In the genomic region with DNA sequence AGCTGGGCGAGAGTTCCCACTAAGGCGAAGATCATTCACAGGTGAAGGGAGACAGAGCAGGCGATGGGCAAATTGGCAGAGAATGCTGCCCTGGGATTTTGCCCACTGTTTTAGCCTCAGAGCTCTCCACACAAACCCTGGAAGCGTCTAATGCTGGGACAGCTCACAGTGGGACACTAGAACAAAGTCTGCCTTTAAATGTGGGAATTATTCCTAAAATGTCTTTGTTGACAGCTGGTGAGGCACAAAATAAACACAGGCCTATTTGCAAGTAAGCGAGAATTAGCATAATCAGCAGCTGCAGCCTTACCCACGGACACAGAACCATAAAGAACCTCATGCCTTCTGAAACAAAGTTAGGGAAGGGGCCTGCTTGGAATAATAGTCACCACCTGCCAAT, we compare ENCODE assay signal across 19 cellular contexts.
DNase-seq lines count a peak whose midpoint lies in the region; ATAC-seq lines count a peak whose summit lies in the region.
"Had no signal": no experiment of that assay in that cellular context is flagged by ENCODE, and none has a peak within 500 bp of the region (broad histone marks: within the 10 kb centered on the region; RNA-seq: fewer than 3 reads in every experiment).

No MANE protein-coding gene starts in this region.

- DNase-seq in Right ventricle myocardium superior (no peak), Right ventricle myocardium inferior (ENCODE audit: missing footprints) (no peak), cerebellar cortex (ENCODE audit: low spot score) (peak; percentile 23), medulla oblongata (ENCODE audit: extremely low spot score) (peak; percentile 55), substantia nigra (lab: John Stamatoyannopoulos, UW) (peak in 21 of 49 donors; percentile 1 to 47 (median 8)), DMS79 treated with DMSO at 0.1 percent for 48 hours (lab: John Stamatoyannopoulos, UW) (no peak)
- DNase-seq in stimulated activated naive B cell treated with anti-CD40 and anti-IgM and Interleukin-4, amounts not matched to agents 10 μg/mL and 1 μg/mL and 100 μg/mL, for 72 hours = no peak
- DNase-seq in activated CD4-positive, alpha-beta T cell treated with anti-CD3 and anti-CD28 coated beads, Interleukin-2, amount 10 ng/mL, durations not matched to agents 24 days and 14 days = no peak
- DNase-seq: Calu3; effector CD4-positive, alpha-beta T cell; esophagus squamous epithelium; NCI-H1105 treated with DMSO at 0.1 percent for 48 hours; NCI-H2171; NCI-H69; PC-3; T-cell had no signal

- peaks cover 0 to 5% of the 10 kb centered on the region in 2 donors for H3K27me3 Mint-ChIP-seq in stimulated activated naive B cell treated with anti-CD40 and anti-IgM and Interleukin-4, amounts not matched to agents 10 μg/mL and 1 μg/mL and 100 μg/mL, for 72 hours
- no peaks in the 10 kb centered on the region for H3K27me3 Mint-ChIP-seq in activated CD4-positive, alpha-beta T cell treated with anti-CD3 and anti-CD28 coated beads, Interleukin-2, amount 10 ng/mL, durations not matched to agents 24 days and 14 days
- H3K27me3 Mint-ChIP-seq: T-cell had no signal

- peak; percentile 37 for ATAC-seq in Right ventricle myocardium superior (ENCODE audit: poor library complexity)
- ATAC-seq in Right ventricle myocardium inferior = no peak
- no peak for ATAC-seq in stimulated activated naive B cell treated with anti-CD40 and anti-IgM and Interleukin-4, amounts not matched to agents 10 μg/mL and 1 μg/mL and 100 μg/mL, for 72 hours (replicated peaks)
- ATAC-seq: activated naive CD4-positive, alpha-beta T cell treated with anti-CD3 and anti-CD28 coated beads, Interleukin-2, amount 50 U/mL, for 72 hours; HepG2; PC-3; T-cell had no signal

- H3K4me3 Mint-ChIP-seq in stimulated activated naive B cell treated with anti-CD40 and anti-IgM and Interleukin-4, amounts not matched to agents 10 μg/mL and 1 μg/mL and 100 μg/mL, for 72 hours = no peak overlapping the region
- H3K4me3 Mint-ChIP-seq in activated CD4-positive, alpha-beta T cell treated with anti-CD3 and anti-CD28 coated beads, Interleukin-2, amount 10 ng/mL, durations not matched to agents 24 days and 14 days = no peak overlapping the region
- H3K4me3 Mint-ChIP-seq: T-cell had no signal

- no peaks in the 10 kb centered on the region for H3K4me1 Mint-ChIP-seq in stimulated activated naive B cell treated with anti-CD40 and anti-IgM and Interleukin-4, amounts not matched to agents 10 μg/mL and 1 μg/mL and 100 μg/mL, for 72 hours
- H3K4me1 Mint-ChIP-seq in activated CD4-positive, alpha-beta T cell treated with anti-CD3 and anti-CD28 coated beads, Interleukin-2, amount 10 ng/mL, durations not matched to agents 24 days and 14 days = no peaks in the 10 kb centered on the region
- H3K4me1 Mint-ChIP-seq: T-cell had no signal

- H3K27ac Mint-ChIP-seq in stimulated activated naive B cell treated with anti-CD40 and anti-IgM and Interleukin-4, amounts not matched to agents 10 μg/mL and 1 μg/mL and 100 μg/mL, for 72 hours = no peak overlapping the region
- H3K27ac Mint-ChIP-seq in activated CD4-positive, alpha-beta T cell treated with anti-CD3 and anti-CD28 coated beads, Interleukin-2, amount 10 ng/mL, durations not matched to agents 24 days and 14 days = no peak overlapping the region
- H3K27ac Mint-ChIP-seq: activated naive CD4-positive, alpha-beta T cell treated with anti-CD3 and anti-CD28 coated beads, Interleukin-2, amount 50 U/mL, for 72 hours; T-cell had no signal

- H3K36me3 Mint-ChIP-seq in stimulated activated naive B cell treated with anti-CD40 and anti-IgM and Interleukin-4, amounts not matched to agents 10 μg/mL and 1 μg/mL and 100 μg/mL, for 72 hours = no peaks in the 10 kb centered on the region
- H3K36me3 Mint-ChIP-seq in activated CD4-positive, alpha-beta T cell treated with anti-CD3 and anti-CD28 coated beads, Interleukin-2, amount 10 ng/mL, durations not matched to agents 24 days and 14 days (ENCODE audit: low read depth) = no peaks in the 10 kb centered on the region
- H3K36me3 Mint-ChIP-seq: activated naive CD4-positive, alpha-beta T cell treated with anti-CD3 and anti-CD28 coated beads, Interleukin-2, amount 50 U/mL, for 72 hours; T-cell had no signal

- H3K9me3 Mint-ChIP-seq in stimulated activated naive B cell treated with anti-CD40 and anti-IgM and Interleukin-4, amounts not matched to agents 10 μg/mL and 1 μg/mL and 100 μg/mL, for 72 hours = peaks cover 4 to 7% of the 10 kb centered on the region in 2 donors
- no peaks in the 10 kb centered on the region for H3K9me3 Mint-ChIP-seq in activated CD4-positive, alpha-beta T cell treated with anti-CD3 and anti-CD28 coated beads, Interleukin-2, amount 10 ng/mL, durations not matched to agents 24 days and 14 days

- intact Hi-C loops in Right ventricle myocardium superior (cut with DNase I) = no loop called here
- intact Hi-C loops in Right ventricle myocardium inferior (cut with DNase I) = loop anchor here (1.0 kb wide), 1 partner anchor 17 kb away; no protein-coding TSS in a partner anchor
- intact Hi-C loops in activated CD4-positive, alpha-beta T cell treated with anti-CD3 and anti-CD28 coated beads, Interleukin-2, amount 10 ng/mL, durations not matched to agents 24 days and 14 days (cut with micrococcal nuclease) = no loop called here

- peak overlapping the region; percentile 17 for H3K27ac ChIP-seq in substantia nigra (ENCODE audit: low read depth, low read length, poor library complexity, severe bottlenecking)
- H3K27ac ChIP-seq: BLaER1, esophagus squamous epithelium had no signal

Comparison
In these comparisons a context has a peak if more than half of its experiments do, and no peak if none do; other contexts are left out.
1. DNase-seq: peak in cerebellar cortex (single experiment) and medulla oblongata (single experiment); none in Right ventricle myocardium superior (single experiment), Right ventricle myocardium inferior (single experiment), stimulated activated naive B cell treated with anti-CD40 and anti-IgM and Interleukin-4, amounts not matched to agents 10 μg/mL and 1 μg/mL and 100 μg/mL, for 72 hours (single experiment), activated CD4-positive, alpha-beta T cell treated with anti-CD3 and anti-CD28 coated beads, Interleukin-2, amount 10 ng/mL, durations not matched to agents 24 days and 14 days (single experiment) and DMS79 treated with DMSO at 0.1 percent for 48 hours (single experiment).